Comparison of ENCODE assay signal across 9 cellular contexts in genomic region chr14:52473557-52473956, GRCh38.
DNase-seq lines count a peak whose midpoint lies in the region; ATAC-seq and TF ChIP-seq lines count a peak whose summit lies in the region.
"Had no signal": no experiment of that assay in that cellular context is flagged by ENCODE, and none has a peak within 500 bp of the region (broad histone marks: within the 10 kb centered on the region; RNA-seq: fewer than 3 reads in every experiment).

No MANE protein-coding gene starts in this region.

- TF ChIP-seq CTCF in AG04450 (IDR thresholded peaks at IDR 0.05; ENCODE audit: low read depth, low read length) (0 out of 2 replicates have a peak, but pooled peaks have one; percentile 33), GM10266 (IDR thresholded peaks at IDR 0.05; ENCODE audit: control insufficient read depth, insufficient read depth, low read depth, missing control alignments) (peak; percentile 43), Panc1 (IDR thresholded peaks at IDR 0.05) (peak; percentile 30; the same call in 1 of the 2 replicates), transverse colon (IDR thresholded peaks at IDR 0.05) (peak; percentile 37 to 62 (median 42))

- H3K9me3 ChIP-seq in AG04450 (ENCODE audit: control insufficient read depth, insufficient read depth, low read length) (no peaks in the 10 kb centered on the region), Panc1 (ENCODE audit: control insufficient read depth, insufficient read depth, low read depth, low read length) (no peaks in the 10 kb centered on the region), transverse colon (peaks cover 0 to 4% of the 10 kb centered on the region in 2 donors)

- no peak overlapping the region for H3K4me3 ChIP-seq in AG04450 (ENCODE audit: low read depth, low read length)
- H3K4me3 ChIP-seq in Panc1 (ENCODE audit: low read depth in 2 of 2, low read length in 2 of 2) = no peak overlapping the region
- no peak overlapping the region for H3K4me3 ChIP-seq in transverse colon

- DNase-seq in AG04450 (ENCODE audit: low read depth, low spot score) (no peak), GM10266 (ENCODE audit: extremely low spot score) (peak; percentile 23), Panc1 (ENCODE audit: low read depth, low spot score) (no peak), fibroblast of the conjunctiva (ENCODE audit: low read depth) (peak; percentile 57), transverse colon (no peak)
- DNase-seq in activated naive CD4-positive, alpha-beta T cell treated with anti-CD3 and anti-CD28 coated beads for 36 hours = no peak
- DNase-seq in activated naive CD4-positive, alpha-beta T cell treated with Interleukin-2 at 50 U/mL for 16 hours = no peak

- no peaks in the 10 kb centered on the region for H3K27me3 Mint-ChIP-seq in activated naive CD4-positive, alpha-beta T cell treated with anti-CD3 and anti-CD28 coated beads for 36 hours (ENCODE audit: low read depth)
- H3K27me3 Mint-ChIP-seq: dendritic cell treated with granulocyte-macrophage colony-stimulating factor and Interleukin-4, amounts not matched to agents 40 ng/mL and 50 ng/mL, for 4 days had no signal

- H3K4me3 Mint-ChIP-seq in activated naive CD4-positive, alpha-beta T cell treated with anti-CD3 and anti-CD28 coated beads for 36 hours = no peak overlapping the region
- H3K4me3 Mint-ChIP-seq: dendritic cell treated with granulocyte-macrophage colony-stimulating factor and Interleukin-4, amounts not matched to agents 40 ng/mL and 50 ng/mL, for 4 days had no signal

- peaks cover 4% of the 10 kb centered on the region for H3K4me1 Mint-ChIP-seq in activated naive CD4-positive, alpha-beta T cell treated with anti-CD3 and anti-CD28 coated beads for 36 hours (ENCODE audit: low read depth)

- no peaks in the 10 kb centered on the region; the same call in 1 of the 2 replicates for H3K36me3 ChIP-seq in Panc1 (ENCODE audit: control insufficient read depth, insufficient read depth, low read length)
- H3K36me3 ChIP-seq in transverse colon = peaks cover 0 to 7% (median 0%) of the 10 kb centered on the region in 4 donors

- H3K27ac ChIP-seq in AG04450 (ENCODE audit: low read depth, low read length) (no peak overlapping the region), Panc1 (ENCODE audit: low read length) (no peak overlapping the region), transverse colon (no peak overlapping the region)

- H3K4me1 ChIP-seq in Panc1 (ENCODE audit: control insufficient read depth, insufficient read depth, low read length) (no peaks in the 10 kb centered on the region), transverse colon (peaks cover 0 to 7% (median 3%) of the 10 kb centered on the region in 4 donors)

- in situ Hi-C loops in Panc1 (cut with HindIII; ENCODE audit: low pct_unique_long_range_greater_than_20kb, low sequenced_read_pairs) = no loop called here
- in situ Hi-C loops in transverse colon (cut with MboI; ENCODE audit: low pct_ligation_motif_present in 1 of 4, low pct_unique_long_range_greater_than_20kb in 1 of 4, low sequenced_read_pairs in 3 of 4) = loop anchor here in 3 of 4 donors (5.0 to 10.0 kb wide), 2 partner anchors 169 to 171 kb away; no protein-coding TSS in a partner anchor

- peaks cover 24% of the 10 kb centered on the region for H3K36me3 Mint-ChIP-seq in activated naive CD4-positive, alpha-beta T cell treated with anti-CD3 and anti-CD28 coated beads for 36 hours (ENCODE audit: low read depth)

- peaks cover 11% of the 10 kb centered on the region for H3K9me3 Mint-ChIP-seq in activated naive CD4-positive, alpha-beta T cell treated with anti-CD3 and anti-CD28 coated beads for 36 hours
- H3K9me3 Mint-ChIP-seq: dendritic cell treated with granulocyte-macrophage colony-stimulating factor and Interleukin-4, amounts not matched to agents 40 ng/mL and 50 ng/mL, for 4 days had no signal

- no TSS peak for BruUV-seq in Panc1 (replicated peaks; lab: Mats Ljungman, UMichigan)

- intact Hi-C loops in Panc1 (cut with micrococcal nuclease; ENCODE audit: unreplicated experiment) = loop anchor here (5.0 kb wide), 1 partner anchor 176 kb away; no protein-coding TSS in a partner anchor
- intact Hi-C loops in transverse colon (cut with DNase I; ENCODE audit: low total_unique reads) = loop anchor here (5.0 kb wide), 1 partner anchor 176 kb away; no protein-coding TSS in a partner anchor
- intact Hi-C loops in activated naive CD4-positive, alpha-beta T cell treated with anti-CD3 and anti-CD28 coated beads for 36 hours (cut with micrococcal nuclease) = loop anchor here (1.0 to 10.0 kb wide), 4 partner anchors 71 to 834 kb away; no protein-coding TSS in a partner anchor

- H3K27ac Mint-ChIP-seq in activated naive CD4-positive, alpha-beta T cell treated with anti-CD3 and anti-CD28 coated beads for 36 hours = no peak overlapping the region
- H3K27ac Mint-ChIP-seq: dendritic cell treated with granulocyte-macrophage colony-stimulating factor and Interleukin-4, amounts not matched to agents 40 ng/mL and 50 ng/mL, for 4 days had no signal

- TF ChIP-seq EP300 in transverse colon (IDR thresholded peaks at IDR 0.05; ENCODE audit: low read depth) = no peak

- TF ChIP-seq POLR2A in transverse colon (IDR thresholded peaks at IDR 0.05) = no peak

- WGBS in transverse colon (ENCODE audit: low coverage in 1 of 2), 2 donors = 3 to 18% methylated on average over 1 of the region's 1 CpG

- CTCF ChIA-PET in AG04450 (lab: Charles Lee) (no interaction called here), Panc1 (lab: Charles Lee) (no interaction called here)
- CTCF ChIA-PET in activated naive CD4-positive, alpha-beta T cell treated with anti-CD3 and anti-CD28 coated beads for 36 hours (lab: Charles Lee) = interaction anchor here (1.2 kb wide), 1 partner anchor 174 kb away, joined by 9 read pairs; no protein-coding TSS in a partner anchor

- no peak for ATAC-seq in Panc1
- no peak for ATAC-seq in GM18909 (IDR thresholded peaks at IDR 0.05; ENCODE audit: poor library complexity, unreplicated experiment)

- H3K27me3 ChIP-seq in AG04450 (ENCODE audit: control insufficient read depth, insufficient read depth, low read length) (no peaks in the 10 kb centered on the region), Panc1 (ENCODE audit: control insufficient read depth, insufficient read depth, low read length) (no peaks in the 10 kb centered on the region), transverse colon (no peaks in the 10 kb centered on the region)

- POLR2A ChIA-PET in AG04450 (lab: Yijun Ruan, JAX) (no interaction called here), Panc1 (lab: Charles Lee) (no interaction called here)

Comparison
In these comparisons a context has a peak if more than half of its experiments do, and no peak if none do; other contexts are left out.
1. DNase-seq: peak in GM10266 (single experiment) and fibroblast of the conjunctiva (single experiment); none in AG04450 (single experiment), Panc1 (single experiment), transverse colon (single experiment), activated naive CD4-positive, alpha-beta T cell treated with anti-CD3 and anti-CD28 coated beads for 36 hours (single experiment) and activated naive CD4-positive, alpha-beta T cell treated with Interleukin-2 at 50 U/mL for 16 hours (single experiment).
2. Peak in every context shown above with its lines, with median percentiles within 50 percentile points of each other: CTCF ChIP-seq.